ENCODE assay signal across 23 cellular contexts in genomic region chr3:19202754-19203153, GRCh38. TPM values are rescaled to one million over a fixed set of nuclear protein-coding genes. Genes with fewer than 3 reads are reported as not detected.
DNase-seq lines count a peak whose midpoint lies in the region; ATAC-seq lines count a peak whose summit lies in the region.
"Had no signal": no experiment of that assay in that cellular context is flagged by ENCODE, and none has a peak within 500 bp of the region (broad histone marks: within the 10 kb centered on the region; RNA-seq: fewer than 3 reads in every experiment).

No MANE protein-coding gene starts in this region.

- H3K4me2 ChIP-seq in trophoblast cell (ENCODE audit: low read length) = no peak overlapping the region
- H3K4me2 ChIP-seq: BLaER1 treated with 17β-estradiol and CSF1 and Interleukin-3, amounts not matched to agents 10 nM and 100 nM had no signal

- no peak overlapping the region for H3K4me3 Mint-ChIP-seq in CD4-positive, alpha-beta memory T cell
- H3K4me3 Mint-ChIP-seq: CD14-positive monocyte; CD4-positive, alpha-beta T cell; HFFc6 had no signal

- H3K36me3 Mint-ChIP-seq in CD4-positive, alpha-beta memory T cell = no peaks in the 10 kb centered on the region
- H3K36me3 Mint-ChIP-seq: CD14-positive monocyte had no signal

- no peak overlapping the region for H3K4me3 ChIP-seq in trophoblast cell (ENCODE audit: low read depth, low read length)
- H3K4me3 ChIP-seq in CD4-positive, alpha-beta memory T cell (ENCODE audit: low read length in 2 of 2) = no peak overlapping the region
- H3K4me3 ChIP-seq: BLaER1 treated with 17β-estradiol and CSF1 and Interleukin-3, amounts not matched to agents 10 nM and 100 nM; HAP-1 had no signal

- H3K14ac ChIP-seq in trophoblast cell (ENCODE audit: low read length) = no peak overlapping the region

- H4K8ac ChIP-seq in trophoblast cell (ENCODE audit: low read depth, low read length) = no peak overlapping the region

- H3K4ac ChIP-seq in trophoblast cell (ENCODE audit: low read depth, low read length) = no peak overlapping the region

- no CpG with 5 or more reads among the region's 3 CpGs for WGBS in trophoblast cell (ENCODE audit: extremely low coverage, insufficient coverage, insufficient read length)

- no peaks in the 10 kb centered on the region for H3K36me3 ChIP-seq in trophoblast cell (ENCODE audit: control insufficient read depth in 1 of 2, insufficient read depth in 2 of 2, low read length in 2 of 2)
- no peaks in the 10 kb centered on the region for H3K36me3 ChIP-seq in CD4-positive, alpha-beta memory T cell (ENCODE audit: insufficient read depth, low read length)
- H3K36me3 ChIP-seq: BE2C; BLaER1 treated with 17β-estradiol and CSF1 and Interleukin-3, amounts not matched to agents 10 nM and 100 nM; HAP-1 had no signal

- no peak overlapping the region for H2BK120ac ChIP-seq in trophoblast cell (ENCODE audit: insufficient read depth, low read length, poor library complexity)

- no peak overlapping the region for H3K23ac ChIP-seq in trophoblast cell (ENCODE audit: low read length)

- H3K27me3 ChIP-seq in trophoblast cell (ENCODE audit: insufficient read depth, low read length) = no peaks in the 10 kb centered on the region
- no peaks in the 10 kb centered on the region for H3K27me3 ChIP-seq in CD4-positive, alpha-beta memory T cell (ENCODE audit: insufficient read depth, low read length)
- H3K27me3 ChIP-seq: BE2C; BLaER1 treated with 17β-estradiol and CSF1 and Interleukin-3, amounts not matched to agents 10 nM and 100 nM had no signal

- no peak overlapping the region for H2BK5ac ChIP-seq in trophoblast cell (ENCODE audit: low read depth, low read length, poor library complexity)

- H3K79me2 ChIP-seq in trophoblast cell (ENCODE audit: control insufficient read depth, insufficient read depth, low read length, poor library complexity) = no peaks in the 10 kb centered on the region

- no peak overlapping the region for H4K12ac ChIP-seq in trophoblast cell (ENCODE audit: low read depth, low read length)

- no peaks in the 10 kb centered on the region for H3K4me1 Mint-ChIP-seq in CD4-positive, alpha-beta memory T cell
- H3K4me1 Mint-ChIP-seq: CD14-positive monocyte had no signal

- H3K18ac ChIP-seq in trophoblast cell (ENCODE audit: low read length) = no peak overlapping the region

- POLR2A ChIA-PET in CD4-positive, alpha-beta memory T cell (lab: Charles Lee; ENCODE audit: partially characterized antibody) = no interaction called here

- H2AK5ac ChIP-seq in trophoblast cell (ENCODE audit: low read length) = no peak overlapping the region

- peaks cover 0 to 5% (median 0%) of the 10 kb centered on the region in 8 donors for H3K9me3 Mint-ChIP-seq in CD4-positive, alpha-beta memory T cell
- H3K9me3 Mint-ChIP-seq: CD14-positive monocyte; CD4-positive, alpha-beta T cell had no signal

- no peak for ATAC-seq in esophagus mucosa

- no peaks in the 10 kb centered on the region for H3K79me1 ChIP-seq in trophoblast cell (ENCODE audit: low read length)

- H3K27ac ChIP-seq in caudate nucleus (ENCODE audit: low read depth, low read length) (peak overlapping the region; percentile 89), trophoblast cell (ENCODE audit: low read depth, low read length) (no peak overlapping the region)
- H3K27ac ChIP-seq in CD4-positive, alpha-beta memory T cell (ENCODE audit: low read depth, low read length) = no peak overlapping the region
- H3K27ac ChIP-seq: BLaER1 treated with 17β-estradiol and CSF1 and Interleukin-3, amounts not matched to agents 10 nM and 100 nM had no signal

- DNase-seq in caudate nucleus (lab: John Stamatoyannopoulos, UW) (no peak), globus pallidus (ENCODE audit: low spot score) (peak; percentile 59), pons (ENCODE audit: low spot score) (peak; percentile 67), trophoblast cell (no peak)
- no peak for DNase-seq in activated CD4-positive, CD25-positive, alpha-beta regulatory T cell treated with anti-CD3 and anti-CD28 coated beads, Interleukin-2, amount 50 U/mL, for 72 hours
- DNase-seq in CD4-positive, alpha-beta memory T cell = no peak
- DNase-seq: BE2C; Calu3; CD4-positive, alpha-beta T cell; COR-L47; DMS53; DMS79 treated with DMSO at 0.1 percent for 48 hours; GF-D8; GOT3; HFFc6 had no signal

- CTCF ChIA-PET in CD4-positive, alpha-beta memory T cell (lab: Charles Lee; ENCODE audit: partially characterized antibody) = no interaction called here

- H2BK12ac ChIP-seq in trophoblast cell (ENCODE audit: low read length) = no peak overlapping the region

- no peaks in the 10 kb centered on the region for H3K4me1 ChIP-seq in trophoblast cell (ENCODE audit: control insufficient read depth in 1 of 2, insufficient read depth in 2 of 2, low read length in 2 of 2)
- no peaks in the 10 kb centered on the region for H3K4me1 ChIP-seq in CD4-positive, alpha-beta memory T cell (ENCODE audit: insufficient read depth, low read length)
- H3K4me1 ChIP-seq: BLaER1 treated with 17β-estradiol and CSF1 and Interleukin-3, amounts not matched to agents 10 nM and 100 nM; HAP-1 had no signal

- no peak overlapping the region for H3K27ac Mint-ChIP-seq in CD4-positive, alpha-beta memory T cell
- H3K27ac Mint-ChIP-seq: CD14-positive monocyte; CD4-positive, alpha-beta T cell; HFFc6 had no signal

- H2AFZ ChIP-seq in trophoblast cell (ENCODE audit: insufficient read depth, low read length, poor library complexity) = no peak overlapping the region

- intact Hi-C loops in CD4-positive, alpha-beta memory T cell (cut with micrococcal nuclease) = no loop called here

- no peaks in the 10 kb centered on the region for H3K9me3 ChIP-seq in trophoblast cell (ENCODE audit: insufficient read depth, low read depth, low read length)
- H3K9me3 ChIP-seq in CD4-positive, alpha-beta memory T cell (ENCODE audit: control insufficient read depth in 1 of 2, low read length in 2 of 2) = no peaks in the 10 kb centered on the region
- H3K9me3 ChIP-seq: BE2C; BLaER1 treated with 17β-estradiol and CSF1 and Interleukin-3, amounts not matched to agents 10 nM and 100 nM; HAP-1 had no signal

- peaks cover 0 to 3% of the 10 kb centered on the region in 2 donors for H3K27me3 Mint-ChIP-seq in CD4-positive, alpha-beta memory T cell
- H3K27me3 Mint-ChIP-seq: CD4-positive, alpha-beta T cell had no signal

- H3K9ac ChIP-seq in trophoblast cell (ENCODE audit: low read length) = no peak overlapping the region
- H3K9ac ChIP-seq: BLaER1 treated with 17β-estradiol and CSF1 and Interleukin-3, amounts not matched to agents 10 nM and 100 nM had no signal

- no peak overlapping the region for H4K91ac ChIP-seq in trophoblast cell (ENCODE audit: low read depth, low read length)

RNA-seq across cellular contexts. Expression of gene KCNH8, which starts 54.4 kb away (rescaled TPM):
- 0.08 TPM for total RNA-seq in esophagus mucosa
- 0.58 and 0.67 TPM in 2 replicates for polyA plus RNA-seq in trophoblast cell (2013)
- total RNA-seq in CD4-positive, alpha-beta memory T cell = under 1 TPM; 0.06 to 0.19 TPM
- not detected for polyA plus RNA-seq in CD4-positive, alpha-beta memory T cell
- total RNA-seq: A172; A673; CD4-positive, alpha-beta T cell; Daoy; G401; HFFc6 had no signal
- polyA plus RNA-seq: CD14-positive monocyte had no signal

Comparison
In these comparisons a context has a peak if more than half of its experiments do, and no peak if none do; other contexts are left out.
1. DNase-seq: peak in globus pallidus (single experiment) and pons (single experiment); none in caudate nucleus (0 of 61), activated CD4-positive, CD25-positive, alpha-beta regulatory T cell treated with anti-CD3 and anti-CD28 coated beads, Interleukin-2, amount 50 U/mL, for 72 hours (single experiment), trophoblast cell (0 of 2) and CD4-positive, alpha-beta memory T cell (0 of 5).